In genomic region chr17:76920364-76921139, GRCh38 we compare ENCODE assay signal across 1 cellular context.
A peak's percentile ranks its signal among the peaks of the same experiment; 100 is the strongest.
TF ChIP-seq lines count a peak whose summit lies in the region.

No MANE protein-coding gene starts in this region.

TF ChIP-seq in HEK293, 187 proteins besides CTCF, POLR2A, EP300 and RAD21 (continued from another document):
- TF ChIP-seq ZNF585B (tag by site-specific recombination; IDR thresholded peaks at IDR 0.05) (no peak), PRDM4 (tag by site-specific recombination; IDR thresholded peaks at IDR 0.05) (0 out of 2 replicates have a peak, but pooled peaks have one; percentile 31)
